Comparison of ENCODE assay signal across 10 cellular contexts in the genomic region with DNA sequence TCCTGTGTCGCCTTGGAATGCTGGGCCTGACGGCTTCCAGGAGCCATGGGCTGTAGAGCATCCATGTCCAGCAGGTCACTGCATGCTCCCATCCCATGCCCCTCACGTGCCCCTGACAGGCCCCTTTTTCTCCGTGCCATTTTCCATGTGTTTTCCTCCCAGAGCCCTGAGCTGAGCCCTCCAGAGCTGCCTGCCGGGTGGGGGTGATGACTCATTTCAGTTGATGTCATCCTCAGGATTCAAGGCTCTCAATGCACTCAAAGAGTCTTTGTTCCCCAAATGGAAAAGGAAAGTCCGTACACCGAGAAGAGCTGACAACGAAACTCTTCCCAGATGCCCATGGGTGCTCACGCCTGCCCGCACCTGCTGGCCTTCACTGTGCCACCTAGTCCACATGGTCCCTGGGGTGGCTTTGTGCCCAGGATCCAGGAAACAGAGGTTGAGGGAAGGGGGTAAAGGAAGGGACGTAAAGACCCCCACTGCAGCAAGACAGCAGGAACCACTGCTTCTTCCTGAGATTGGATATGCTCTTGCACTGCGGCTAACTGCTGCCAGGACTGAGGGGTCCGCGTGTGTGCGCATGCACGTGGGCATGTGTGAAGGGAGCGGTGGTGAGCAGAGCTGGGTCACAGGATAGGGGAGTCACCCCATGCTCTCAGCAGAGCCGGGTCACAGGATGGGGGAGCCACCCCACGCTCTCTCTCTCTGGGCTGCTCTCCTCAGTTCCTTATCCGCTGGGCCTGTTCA. TPM values are rescaled to one million over a fixed set of nuclear protein-coding genes. Genes with fewer than 3 reads are reported as not detected.
DNase-seq lines count a peak whose midpoint lies in the region; ATAC-seq and TF ChIP-seq lines count a peak whose summit lies in the region.
"Had no signal": no experiment of that assay in that cellular context is flagged by ENCODE, and none has a peak within 500 bp of the region (broad histone marks: within the 10 kb centered on the region; RNA-seq: fewer than 3 reads in every experiment).

No MANE protein-coding gene starts in this region.

- H3K27ac ChIP-seq in PC-3 (ENCODE audit: low read length) (no peak overlapping the region), esophagus muscularis mucosa (replicated peaks in 1 of 4) (peak overlapping the region; percentile 84 to 89 (median 87)), muscle layer of colon (ENCODE audit: low read depth, low read length) (peak overlapping the region; percentile 38), MM.1S (ENCODE audit: low read length) (no peak overlapping the region)
- H3K27ac ChIP-seq: ovary had no signal

- H3K36me3 ChIP-seq in PC-3 (ENCODE audit: low read depth, low read length): no peaks in the 10 kb centered on the region
- H3K36me3 ChIP-seq in esophagus muscularis mucosa: no peaks in the 10 kb centered on the region
- no peaks in the 10 kb centered on the region for H3K36me3 ChIP-seq in muscle layer of colon (ENCODE audit: insufficient read depth, low read length)
- no peaks in the 10 kb centered on the region for H3K36me3 ChIP-seq in MM.1S (replicated peaks; ENCODE audit: insufficient read depth, low read length)
- H3K36me3 ChIP-seq: ovary had no signal

- TF ChIP-seq EP300 in esophagus muscularis mucosa (IDR thresholded peaks at IDR 0.05): no peak

- no peak for TF ChIP-seq POLR2A in esophagus muscularis mucosa (IDR thresholded peaks at IDR 0.05; ENCODE audit: low read depth)

- WGBS in esophagus muscularis mucosa: 62% methylated on average over 17 of the region's 20 CpGs

- no peaks in the 10 kb centered on the region for H3K36me3 Mint-ChIP-seq in Calu3 (ENCODE audit: insufficient read depth, unreplicated experiment)
- no peaks in the 10 kb centered on the region for H3K36me3 Mint-ChIP-seq in natural killer cell treated with Interleukin-12 subunit alpha and Interleukin-12 subunit beta and Interleukin-15 and Interleukin-18, amount 100 ng/mL, for 72 hours

- H3F3A ChIP-seq in PC-3 (ENCODE audit: low read length, unreplicated experiment) (no peaks in the 10 kb centered on the region), MM.1S (ENCODE audit: insufficient read depth, low read length) (no peaks in the 10 kb centered on the region)

- H3K9me3 Mint-ChIP-seq in Calu3 (ENCODE audit: low read depth, unreplicated experiment): no peaks in the 10 kb centered on the region
- no peaks in the 10 kb centered on the region for H3K9me3 Mint-ChIP-seq in natural killer cell treated with Interleukin-12 subunit alpha and Interleukin-12 subunit beta and Interleukin-15 and Interleukin-18, amount 100 ng/mL, for 72 hours

- no peaks in the 10 kb centered on the region for H4K20me1 ChIP-seq in PC-3 (ENCODE audit: low read length)
- no peaks in the 10 kb centered on the region for H4K20me1 ChIP-seq in MM.1S (ENCODE audit: insufficient read depth, low read length)

- CTCF ChIA-PET in Calu3 (lab: Charles Lee): no interaction called here
- CTCF ChIA-PET in PC-3 (lab: Charles Lee): no interaction called here

- H3K4me1 ChIP-seq in PC-3 (ENCODE audit: insufficient read depth, low read length) (0 out of 2 replicates have a peak, but pooled peaks cover 3% of the 10 kb centered on the region), esophagus muscularis mucosa (peaks cover 51 to 100% (median 98%) of the 10 kb centered on the region in 4 donors), muscle layer of colon (ENCODE audit: insufficient read depth, low read length) (peaks cover 81% of the 10 kb centered on the region), MM.1S (ENCODE audit: low read length) (no peaks in the 10 kb centered on the region)

- no peak overlapping the region for H3K27ac Mint-ChIP-seq in Calu3 (ENCODE audit: unreplicated experiment)
- no peak overlapping the region for H3K27ac Mint-ChIP-seq in natural killer cell treated with Interleukin-12 subunit alpha and Interleukin-12 subunit beta and Interleukin-15 and Interleukin-18, amount 100 ng/mL, for 72 hours

- ATAC-seq in PC-3: peak; percentile 37; the same call in 1 of the 2 replicates
- no peak for ATAC-seq in natural killer cell treated with Interleukin-12 subunit alpha and Interleukin-12 subunit beta and Interleukin-15 and Interleukin-18, amount 100 ng/mL, for 72 hours
- no peak for ATAC-seq in HG02623 (IDR thresholded peaks at IDR 0.05; ENCODE audit: unreplicated experiment)

- BruUV-seq in Calu3 (replicated peaks; lab: Mats Ljungman, UMichigan) (no TSS peak), PC-3 (replicated peaks; lab: Mats Ljungman, UMichigan) (no TSS peak)

- no peaks in the 10 kb centered on the region for H3K79me2 ChIP-seq in PC-3 (ENCODE audit: low read length)
- no peaks in the 10 kb centered on the region for H3K79me2 ChIP-seq in MM.1S (ENCODE audit: low read length)

- peak overlapping the region; percentile 34; the same call in 1 of the 2 replicates for H3K4me2 ChIP-seq in PC-3 (ENCODE audit: low read length)
- no peak overlapping the region for H3K4me2 ChIP-seq in MM.1S (ENCODE audit: low read depth, low read length)

- DNase-seq in Calu3: peak; percentile 38
- peak; percentile 49 for DNase-seq in PC-3
- no peak for DNase-seq in esophagus muscularis mucosa (ENCODE audit: extremely low spot score)
- no peak for DNase-seq in natural killer cell treated with Interleukin-12 subunit alpha and Interleukin-12 subunit beta and Interleukin-15 and Interleukin-18, amount 100 ng/mL, for 72 hours (ENCODE audit: low spot score)
- no peak for DNase-seq in activated CD4-positive, alpha-beta T cell treated with anti-CD3 and anti-CD28 coated beads for 1 hour
- DNase-seq in MM.1S: no peak
- DNase-seq: cortex of kidney had no signal

- H3K4me3 ChIP-seq in PC-3 (ENCODE audit: low read length) (no peak overlapping the region), esophagus muscularis mucosa (no peak overlapping the region), muscle layer of colon (ENCODE audit: low read depth in 1 of 2, low read length in 2 of 2) (peak overlapping the region in 1 of 2 donors; percentile 20), MM.1S (ENCODE audit: low read length) (no peak overlapping the region)
- H3K4me3 ChIP-seq: ovary had no signal

- H3K4me1 Mint-ChIP-seq in Calu3 (ENCODE audit: low read depth, unreplicated experiment): peaks cover 7% of the 10 kb centered on the region
- H3K4me1 Mint-ChIP-seq in natural killer cell treated with Interleukin-12 subunit alpha and Interleukin-12 subunit beta and Interleukin-15 and Interleukin-18, amount 100 ng/mL, for 72 hours (ENCODE audit: low read depth in 2 of 2): peaks cover 0 to 6% of the 10 kb centered on the region in 2 donors

- TF ChIP-seq CTCF in Calu3 (IDR thresholded peaks at IDR 0.05; ENCODE audit: unreplicated experiment) (no peak), PC-3 (conservative IDR thresholded peaks at IDR 0.05; ENCODE audit: low read depth, low read length) (no peak), esophagus muscularis mucosa (IDR thresholded peaks at IDR 0.05) (no peak), MM.1S (IDR thresholded peaks at IDR 0.05; ENCODE audit: low read length) (no peak)

- no peaks in the 10 kb centered on the region for H3K27me3 ChIP-seq in PC-3 (ENCODE audit: low read length)
- H3K27me3 ChIP-seq in esophagus muscularis mucosa: no peaks in the 10 kb centered on the region
- H3K27me3 ChIP-seq in muscle layer of colon (ENCODE audit: control insufficient read depth in 1 of 2, insufficient read depth in 2 of 2, low read length in 2 of 2): no peaks in the 10 kb centered on the region
- peaks cover 8% of the 10 kb centered on the region; the same call in 1 of the 2 replicates for H3K27me3 ChIP-seq in MM.1S (replicated peaks; ENCODE audit: insufficient read depth, low read length)
- H3K27me3 ChIP-seq: ovary had no signal

- no peaks in the 10 kb centered on the region for H3K9me2 ChIP-seq in PC-3 (replicated peaks; ENCODE audit: low read length)
- no peaks in the 10 kb centered on the region for H3K9me2 ChIP-seq in MM.1S (replicated peaks; ENCODE audit: insufficient read depth, low read length)

- no peak overlapping the region for H3K9ac ChIP-seq in PC-3 (ENCODE audit: low read length)
- no peak overlapping the region for H3K9ac ChIP-seq in muscle layer of colon (ENCODE audit: low read length)
- H3K9ac ChIP-seq in MM.1S (ENCODE audit: low read length): no peak overlapping the region

- peaks cover 20% of the 10 kb centered on the region for H3K27me3 Mint-ChIP-seq in Calu3 (ENCODE audit: unreplicated experiment)
- H3K27me3 Mint-ChIP-seq in natural killer cell treated with Interleukin-12 subunit alpha and Interleukin-12 subunit beta and Interleukin-15 and Interleukin-18, amount 100 ng/mL, for 72 hours: peaks cover 15 to 16% of the 10 kb centered on the region in 2 donors

- H3K4me3 Mint-ChIP-seq in Calu3 (ENCODE audit: low read depth, unreplicated experiment): no peak overlapping the region
- no peak overlapping the region for H3K4me3 Mint-ChIP-seq in natural killer cell treated with Interleukin-12 subunit alpha and Interleukin-12 subunit beta and Interleukin-15 and Interleukin-18, amount 100 ng/mL, for 72 hours

- H2AFZ ChIP-seq in PC-3 (ENCODE audit: low read length) (0 out of 2 replicates have a peak overlapping the region, but pooled peaks have one; percentile 30), MM.1S (ENCODE audit: low read length) (no peak overlapping the region)

- intact Hi-C loops in Calu3 (cut with micrococcal nuclease; ENCODE audit: unreplicated experiment): no loop called here
- intact Hi-C loops in PC-3 (cut with micrococcal nuclease): no loop called here
- intact Hi-C loops in esophagus muscularis mucosa (cut with DNase I): no loop called here

- no peaks in the 10 kb centered on the region for H3K9me3 ChIP-seq in PC-3 (ENCODE audit: low read length)
- H3K9me3 ChIP-seq in esophagus muscularis mucosa: no peaks in the 10 kb centered on the region
- no peaks in the 10 kb centered on the region for H3K9me3 ChIP-seq in muscle layer of colon (ENCODE audit: low read length)
- no peaks in the 10 kb centered on the region for H3K9me3 ChIP-seq in MM.1S (replicated peaks; ENCODE audit: insufficient read depth, low read length)
- H3K9me3 ChIP-seq: ovary had no signal

- POLR2A ChIA-PET in PC-3 (lab: Charles Lee; ENCODE audit: unreplicated experiment): interaction anchor here (0.5 kb wide), 1 partner anchor 1353 kb away, joined by 3 read pairs; no protein-coding TSS in a partner anchor

RNA-seq across cellular contexts. Expression of gene COL15A1, which starts 27.6 kb away (rescaled TPM):
- total RNA-seq in Calu3 (2022): not detected in 2 replicates
- 0.04 and 0.86 TPM in 2 replicates for total RNA-seq in PC-3 (2014; rRNA removed)
- total RNA-seq in esophagus muscularis mucosa: 100 to 1,000 TPM; 134 to 256 (median 145) TPM
- total RNA-seq in natural killer cell treated with Interleukin-12 subunit alpha and Interleukin-12 subunit beta and Interleukin-15 and Interleukin-18, amount 100 ng/mL, for 72 hours: under 1 TPM; 0.14 to 0.47 TPM

Comparison
In these comparisons a context has a peak if more than half of its experiments do, and no peak if none do; other contexts are left out.
1. DNase-seq: peak in Calu3 (single experiment) and PC-3 (single experiment); none in esophagus muscularis mucosa (single experiment), natural killer cell treated with Interleukin-12 subunit alpha and Interleukin-12 subunit beta and Interleukin-15 and Interleukin-18, amount 100 ng/mL, for 72 hours (single experiment), activated CD4-positive, alpha-beta T cell treated with anti-CD3 and anti-CD28 coated beads for 1 hour (single experiment) and MM.1S (single experiment).
2. H3K27ac ChIP-seq: peak in esophagus muscularis mucosa (4 of 4) and muscle layer of colon (single experiment); none in PC-3 (single experiment) and MM.1S (single experiment).
3. RNA of gene COL15A1, which starts 27.6 kb away (total RNA-seq): 134 to 256 TPM in esophagus muscularis mucosa; 0.14 to 0.47 TPM in natural killer cell treated with Interleukin-12 subunit alpha and Interleukin-12 subunit beta and Interleukin-15 and Interleukin-18, amount 100 ng/mL, for 72 hours, 0.04 to 0.86 TPM in PC-3 and not detected in Calu3; every median in the first group is over 10 times any median in the second.